ENCODE assay signal across 12 cellular contexts in genomic region chr14:99809376-99809775, GRCh38. TPM values are rescaled to one million over a fixed set of nuclear protein-coding genes. Genes with fewer than 3 reads are reported as not detected.
A peak's percentile ranks its signal among the peaks of the same experiment; 100 is the strongest.
DNase-seq lines count a peak whose midpoint lies in the region; ATAC-seq and TF ChIP-seq lines count a peak whose summit lies in the region.
"Had no signal": no experiment of that assay in that cellular context is flagged by ENCODE, and none has a peak within 500 bp of the region (broad histone marks: within the 10 kb centered on the region; RNA-seq: fewer than 3 reads in every experiment).

No MANE protein-coding gene starts in this region.

- H3K27me3 Mint-ChIP-seq in immature natural killer cell (ENCODE audit: low read depth in 3 of 3), result peaks cover 6 to 19% (median 14%) of the 10 kb centered on the region in 3 donors

- H3K4me1 Mint-ChIP-seq in immature natural killer cell, result no peaks in the 10 kb centered on the region

- H3K27ac Mint-ChIP-seq in immature natural killer cell, result no peak overlapping the region
- H3K27ac Mint-ChIP-seq: stimulated activated naive CD8-positive, alpha-beta T cell treated with anti-CD3 and anti-CD28 coated beads, Interleukin-15, Interleukin-2, amounts not matched to agents 100 ng/mL and 50 ng/mL, for 24 hours had no signal

- H3K4me3 Mint-ChIP-seq in immature natural killer cell, result no peak overlapping the region
- H3K4me3 Mint-ChIP-seq: stimulated activated naive CD8-positive, alpha-beta T cell treated with anti-CD3 and anti-CD28 coated beads, Interleukin-15, Interleukin-2, amounts not matched to agents 100 ng/mL and 50 ng/mL, for 24 hours had no signal

- no peak for TF ChIP-seq CTCF in cardiac fibroblast (IDR thresholded peaks at IDR 0.05; ENCODE audit: low read depth, low read length)
- no peak for TF ChIP-seq CTCF in left lung (IDR thresholded peaks at IDR 0.05)
- no peak for TF ChIP-seq CTCF in smooth muscle cell (IDR thresholded peaks at IDR 0.05; ENCODE audit: borderline replicate concordance, insufficient read depth, poor library complexity, severe bottlenecking)

- H3K36me3 ChIP-seq in left lung (no peaks in the 10 kb centered on the region), smooth muscle cell (ENCODE audit: low read depth) (no peaks in the 10 kb centered on the region)

- peak overlapping the region; percentile 71 for H3K4me2 ChIP-seq in smooth muscle cell

- H3K9ac ChIP-seq in smooth muscle cell (ENCODE audit: low read depth), result no peak overlapping the region

- H3K27ac ChIP-seq in left lung (no peak overlapping the region), smooth muscle cell (ENCODE audit: low read depth) (peak overlapping the region; percentile 68)
- H3K27ac ChIP-seq: WERI-Rb-1 had no signal

- H3K4me3 ChIP-seq in cardiac fibroblast (replicated peaks in 1 of 2; ENCODE audit: low read depth in 2 of 2, low read length in 2 of 2) (no peak overlapping the region), left lung (no peak overlapping the region), smooth muscle cell (no peak overlapping the region)

- no peaks in the 10 kb centered on the region for H3K9me3 Mint-ChIP-seq in immature natural killer cell
- H3K9me3 Mint-ChIP-seq: stimulated activated naive CD8-positive, alpha-beta T cell treated with anti-CD3 and anti-CD28 coated beads, Interleukin-15, Interleukin-2, amounts not matched to agents 100 ng/mL and 50 ng/mL, for 24 hours had no signal

- no peaks in the 10 kb centered on the region for H3K79me2 ChIP-seq in smooth muscle cell (ENCODE audit: low read depth)

- DNase-seq in EL, result peak; percentile 33
- peak; percentile 61 to 95 for DNase-seq in cardiac fibroblast (ENCODE audit: low read depth in 2 of 2)
- DNase-seq in left lung, result no peak
- DNase-seq in smooth muscle cell (lab: John Stamatoyannopoulos, UW; ENCODE audit: unreplicated experiment), result peak; percentile 61
- no peak for DNase-seq in immature natural killer cell
- no peak for DNase-seq in KG1 (lab: John Stamatoyannopoulos, UW)
- DNase-seq in activated T-cell treated with anti-CD3 and anti-CD28 coated beads, Interleukin-2, amount 50 U/mL, for 1 hour, result no peak
- DNase-seq: activated naive CD4-positive, alpha-beta T cell treated with anti-CD3 and anti-CD28 coated beads, Interleukin-2, amount 50 U/mL, for 16 hours; WERI-Rb-1 had no signal

- ATAC-seq in left lung (peak; percentile 51), HG03045 (IDR thresholded peaks at IDR 0.05; ENCODE audit: unreplicated experiment) (no peak)
- ATAC-seq: left colon had no signal

- H3K9me3 ChIP-seq in left lung (no peaks in the 10 kb centered on the region), smooth muscle cell (replicated peaks; ENCODE audit: low read depth) (no peaks in the 10 kb centered on the region)

- H2AFZ ChIP-seq in smooth muscle cell (ENCODE audit: low read depth), result no peak overlapping the region

- H3F3A ChIP-seq in smooth muscle cell (ENCODE audit: low read depth), result peaks cover 13% of the 10 kb centered on the region

- WGBS in smooth muscle cell (ENCODE audit: low lambda C conversion rate), result 18% methylated on average over 9 of the region's 9 CpGs

- no peaks in the 10 kb centered on the region for H3K4me1 ChIP-seq in left lung
- H3K4me1 ChIP-seq in smooth muscle cell (ENCODE audit: low read depth), result peaks cover 30% of the 10 kb centered on the region

- H3K27me3 ChIP-seq in left lung (no peaks in the 10 kb centered on the region), smooth muscle cell (ENCODE audit: low read depth) (no peaks in the 10 kb centered on the region)

- intact Hi-C loops in left lung (cut with DNase I), result no loop called here

- no peaks in the 10 kb centered on the region for H3K36me3 Mint-ChIP-seq in immature natural killer cell

- peaks cover 98% of the 10 kb centered on the region for H4K20me1 ChIP-seq in smooth muscle cell (ENCODE audit: low read depth)

RNA-seq across cellular contexts. Expression of gene EML1, which starts 16.2 kb away (rescaled TPM):
- total RNA-seq in left lung (10 to 100 TPM; 24.6 to 27.0 TPM), smooth muscle cell (16.5 and 31.2 TPM in 2 replicates)
- polyA plus RNA-seq in smooth muscle cell (13.0 and 14.4 TPM in 2 replicates), immature natural killer cell (not detected)

Comparison
In these comparisons a context has a peak if more than half of its experiments do, and no peak if none do; other contexts are left out.
1. DNase-seq: peak in EL (single experiment), cardiac fibroblast (2 of 2) and smooth muscle cell (single experiment); none in left lung (0 of 2), immature natural killer cell (0 of 3), KG1 (single experiment) and activated T-cell treated with anti-CD3 and anti-CD28 coated beads, Interleukin-2, amount 50 U/mL, for 1 hour (single experiment).